In genomic region chrX:154378059-154378798, GRCh38 we compare ENCODE assay signal across 8 cellular contexts. TPM values are rescaled to one million over a fixed set of nuclear protein-coding genes. Genes with fewer than 3 reads are reported as not detected.
DNase-seq lines count a peak whose midpoint lies in the region; ATAC-seq lines count a peak whose summit lies in the region.

No MANE protein-coding gene starts in this region.

- peak overlapping the region; percentile 96 for H3K27ac ChIP-seq in HUES48 (ENCODE audit: low read depth, low read length)
- H3K27ac ChIP-seq in esophagus (ENCODE audit: low read depth in 2 of 2, low read length in 1 of 2) = peak overlapping the region; percentile 95 to 99

- peak overlapping the region; percentile 92 for H3K27ac Mint-ChIP-seq in activated CD4-positive, alpha-beta T cell treated with anti-CD3 and anti-CD28 coated beads, Interleukin-2, amount 10 ng/mL, durations not matched to agents 24 days and 14 days
- H3K27ac Mint-ChIP-seq in naive thymus-derived CD8-positive, alpha-beta T cell = peak overlapping the region; percentile 53 to 97 (median 92)

- POLR2A ChIA-PET in naive thymus-derived CD8-positive, alpha-beta T cell (lab: Charles Lee) = interaction anchor here (0.6 to 3.1 kb wide), 18 partner anchors 8 to 452 kb away, joined by 3 to 24 read pairs (median 5); partner anchors contain the start of genes LAGE3, RPL10, SLC10A3 and TAFAZZIN

- intact Hi-C loops in activated CD4-positive, alpha-beta T cell treated with anti-CD3 and anti-CD28 coated beads, Interleukin-2, amount 10 ng/mL, durations not matched to agents 24 days and 14 days (cut with micrococcal nuclease) = loop anchor here (1.0 to 10.0 kb wide), 4 partner anchors 9 to 647 kb away; partner anchors contain the start of genes F8, FAM3A, FUNDC2 and LAGE3

- 0 to 35% methylated on average over 36 to 79 of the region's 79 CpGs for WGBS in esophagus, 2 donors

- H3K9me3 Mint-ChIP-seq in activated CD4-positive, alpha-beta T cell treated with anti-CD3 and anti-CD28 coated beads, Interleukin-2, amount 10 ng/mL, durations not matched to agents 24 days and 14 days = no peaks in the 10 kb centered on the region
- H3K9me3 Mint-ChIP-seq in naive thymus-derived CD8-positive, alpha-beta T cell = no peaks in the 10 kb centered on the region

- peaks cover 19% of the 10 kb centered on the region for H3K4me1 ChIP-seq in HUES48 (ENCODE audit: control insufficient read depth, insufficient read depth, low read length)
- H3K4me1 ChIP-seq in esophagus (ENCODE audit: control insufficient read depth in 2 of 2, insufficient read depth in 2 of 2, low read length in 1 of 2) = peaks cover 0 to 6% of the 10 kb centered on the region in 2 donors

- H3K4me1 Mint-ChIP-seq in activated CD4-positive, alpha-beta T cell treated with anti-CD3 and anti-CD28 coated beads, Interleukin-2, amount 10 ng/mL, durations not matched to agents 24 days and 14 days = peaks cover 14% of the 10 kb centered on the region
- peaks cover 2 to 27% (median 22%) of the 10 kb centered on the region in 4 donors for H3K4me1 Mint-ChIP-seq in naive thymus-derived CD8-positive, alpha-beta T cell

- H3K27me3 Mint-ChIP-seq in activated CD4-positive, alpha-beta T cell treated with anti-CD3 and anti-CD28 coated beads, Interleukin-2, amount 10 ng/mL, durations not matched to agents 24 days and 14 days = no peaks in the 10 kb centered on the region
- no peaks in the 10 kb centered on the region for H3K27me3 Mint-ChIP-seq in naive thymus-derived CD8-positive, alpha-beta T cell

- H3K27me3 ChIP-seq in HUES48 (ENCODE audit: control insufficient read depth, insufficient read depth, low read length) (peaks cover 4% of the 10 kb centered on the region; the same call in 1 of the 2 replicates), esophagus (ENCODE audit: control insufficient read depth in 1 of 2, insufficient read depth in 2 of 2, low read length in 2 of 2) (no peaks in the 10 kb centered on the region)

- H3K9me3 ChIP-seq in HUES48 (ENCODE audit: control insufficient read depth, insufficient read depth, low read length) (peaks cover 17% of the 10 kb centered on the region), esophagus (ENCODE audit: control insufficient read depth in 2 of 2, insufficient read depth in 1 of 2, low read depth in 1 of 2, low read length in 1 of 2) (peaks cover 0 to 2% of the 10 kb centered on the region in 2 donors)

- H3K4me3 Mint-ChIP-seq in activated CD4-positive, alpha-beta T cell treated with anti-CD3 and anti-CD28 coated beads, Interleukin-2, amount 10 ng/mL, durations not matched to agents 24 days and 14 days = peak overlapping the region; percentile 88
- peak overlapping the region; percentile 36 to 92 (median 70) for H3K4me3 Mint-ChIP-seq in naive thymus-derived CD8-positive, alpha-beta T cell

- H3K4me3 ChIP-seq in HUES48 (ENCODE audit: low read depth, low read length) (peak overlapping the region; percentile 58), esophagus (ENCODE audit: low read depth in 1 of 2, low read length in 2 of 2) (peak overlapping the region; percentile 36 to 50)

- H3K36me3 ChIP-seq in HUES48 (ENCODE audit: control insufficient read depth, insufficient read depth, low read length) (peaks cover 10% of the 10 kb centered on the region; the same call in 1 of the 2 replicates), esophagus (ENCODE audit: control insufficient read depth in 2 of 2, insufficient read depth in 2 of 2, low read length in 1 of 2) (no peaks in the 10 kb centered on the region)

- peak; percentile 6 to 15 for ATAC-seq in naive thymus-derived CD8-positive, alpha-beta T cell

- peak overlapping the region; percentile 70 for H3K9ac ChIP-seq in HUES48 (ENCODE audit: low read depth, low read length)

- peak; percentile 49 for DNase-seq in CD1c-positive myeloid dendritic cell (ENCODE audit: extremely low spot score)
- DNase-seq in GM19240 (ENCODE audit: insufficient read length, low spot score) = peak; percentile 72
- DNase-seq in activated CD4-positive, alpha-beta T cell treated with anti-CD3 and anti-CD28 coated beads, Interleukin-2, amount 10 ng/mL, durations not matched to agents 24 days and 14 days = no peak
- DNase-seq in naive thymus-derived CD8-positive, alpha-beta T cell = peak; percentile 22 to 79 (median 60)
- no peak for DNase-seq in NCI-H510A (lab: John Stamatoyannopoulos, UW)
- DNase-seq in AG08396 (ENCODE audit: low spot score) = no peak

- H3K36me3 Mint-ChIP-seq in activated CD4-positive, alpha-beta T cell treated with anti-CD3 and anti-CD28 coated beads, Interleukin-2, amount 10 ng/mL, durations not matched to agents 24 days and 14 days (ENCODE audit: low read depth) = peaks cover 15% of the 10 kb centered on the region
- H3K36me3 Mint-ChIP-seq in naive thymus-derived CD8-positive, alpha-beta T cell = peaks cover 0 to 12% (median 0%) of the 10 kb centered on the region in 3 donors

RNA-seq across cellular contexts. Expression of gene EMD, which starts 0.9 kb away (rescaled TPM):
- total RNA-seq in activated CD4-positive, alpha-beta T cell treated with anti-CD3 and anti-CD28 coated beads, Interleukin-2, amount 10 ng/mL, durations not matched to agents 24 days and 14 days = 91.7 and 92.8 TPM in 2 replicates
- polyA plus RNA-seq in esophagus = 10 to 100 TPM; 66.5 to 83.9 TPM
- total RNA-seq in naive thymus-derived CD8-positive, alpha-beta T cell = 10 to 100 TPM; 90.4 to 95.4 TPM
- polyA plus RNA-seq in naive thymus-derived CD8-positive, alpha-beta T cell = 10 to 100 TPM; 35.5 to 37.1 (median 35.7) TPM

RNA-seq across cellular contexts. Expression of gene FLNA, which starts 3.8 kb away (rescaled TPM):
- 824 and 840 TPM in 2 replicates for total RNA-seq in activated CD4-positive, alpha-beta T cell treated with anti-CD3 and anti-CD28 coated beads, Interleukin-2, amount 10 ng/mL, durations not matched to agents 24 days and 14 days
- polyA plus RNA-seq in esophagus = 100 to 1,000 TPM; 407 to 691 TPM
- total RNA-seq in naive thymus-derived CD8-positive, alpha-beta T cell = 100 to 1,000 TPM; 613 to 633 TPM
- 100 to 1,000 TPM; 156 to 341 (median 169) TPM for polyA plus RNA-seq in naive thymus-derived CD8-positive, alpha-beta T cell

RNA-seq across cellular contexts. Expression of gene RPL10, which starts 19.9 kb away (rescaled TPM):
- total RNA-seq in activated CD4-positive, alpha-beta T cell treated with anti-CD3 and anti-CD28 coated beads, Interleukin-2, amount 10 ng/mL, durations not matched to agents 24 days and 14 days = 2,338 and 2,364 TPM in 2 replicates
- polyA plus RNA-seq in esophagus = 1,000 to 10,000 TPM; 2,998 to 4,750 TPM
- total RNA-seq in naive thymus-derived CD8-positive, alpha-beta T cell = 1,000 to 10,000 TPM; 4,733 to 4,862 TPM
- 1,000 to 10,000 TPM; 5,585 to 7,081 (median 6,663) TPM for polyA plus RNA-seq in naive thymus-derived CD8-positive, alpha-beta T cell

RNA-seq across cellular contexts. Expression of gene DNASE1L1, which starts 30.8 kb away (rescaled TPM):
- 13.5 and 13.8 TPM in 2 replicates for total RNA-seq in activated CD4-positive, alpha-beta T cell treated with anti-CD3 and anti-CD28 coated beads, Interleukin-2, amount 10 ng/mL, durations not matched to agents 24 days and 14 days
- polyA plus RNA-seq in esophagus = 10 to 100 TPM; 20.1 to 20.3 TPM
- 10 to 100 TPM; 16.6 to 19.9 TPM for total RNA-seq in naive thymus-derived CD8-positive, alpha-beta T cell
- polyA plus RNA-seq in naive thymus-derived CD8-positive, alpha-beta T cell = 10 to 100 TPM; 12.7 to 15.3 (median 12.8) TPM

RNA-seq across cellular contexts. Expression of gene TAFAZZIN, which starts 33.1 kb away (rescaled TPM):
- total RNA-seq in activated CD4-positive, alpha-beta T cell treated with anti-CD3 and anti-CD28 coated beads, Interleukin-2, amount 10 ng/mL, durations not matched to agents 24 days and 14 days = 65.5 and 66.0 TPM in 2 replicates
- 10 to 100 TPM; 28.9 to 59.5 TPM for polyA plus RNA-seq in esophagus
- total RNA-seq in naive thymus-derived CD8-positive, alpha-beta T cell = 100 to 1,000 TPM; 111 to 112 TPM
- 10 to 100 TPM; 29.3 to 39.8 (median 37.8) TPM for polyA plus RNA-seq in naive thymus-derived CD8-positive, alpha-beta T cell

Comparison
In these comparisons a context has a peak if more than half of its experiments do, and no peak if none do; other contexts are left out.
1. DNase-seq: peak in CD1c-positive myeloid dendritic cell (single experiment), GM19240 (single experiment) and naive thymus-derived CD8-positive, alpha-beta T cell (10 of 10); none in activated CD4-positive, alpha-beta T cell treated with anti-CD3 and anti-CD28 coated beads, Interleukin-2, amount 10 ng/mL, durations not matched to agents 24 days and 14 days (single experiment), NCI-H510A (single experiment) and AG08396 (single experiment).